Comparison of ENCODE assay signal across 9 cellular contexts in genomic region chr9:131727795-131728545, GRCh38. TPM values are rescaled to one million over a fixed set of nuclear protein-coding genes. Genes with fewer than 3 reads are reported as not detected.
DNase-seq lines count a peak whose midpoint lies in the region; ATAC-seq, FAIRE-seq and TF ChIP-seq lines count a peak whose summit lies in the region.
"Had no signal": no experiment of that assay in that cellular context is flagged by ENCODE, and none has a peak within 500 bp of the region (broad histone marks: within the 10 kb centered on the region; RNA-seq: fewer than 3 reads in every experiment).

No MANE protein-coding gene starts in this region.

- H3K4me3 ChIP-seq in psoas muscle: no peak overlapping the region

- no peaks in the 10 kb centered on the region for H3K36me3 ChIP-seq in KOPT-K1 (ENCODE audit: insufficient read depth, low read length)
- no peaks in the 10 kb centered on the region for H3K36me3 ChIP-seq in psoas muscle (ENCODE audit: insufficient read depth in 1 of 2, low read depth in 1 of 2)

- no peaks in the 10 kb centered on the region for H3K27me3 Mint-ChIP-seq in central memory CD8-positive, alpha-beta T cell

- in situ Hi-C loops in KBM-7 (cut with MboI; ENCODE audit: low pct_unique_long_range_greater_than_20kb, low sequenced_read_pairs): loop anchor here (25.0 kb wide), 2 partner anchors 141 to 341 kb away; partner anchors contain the start of gene PRRC2B

- H3K27ac Mint-ChIP-seq in central memory CD8-positive, alpha-beta T cell (ENCODE audit: low read depth): peak overlapping the region; percentile 84

- H3K27ac ChIP-seq in KOPT-K1 (ENCODE audit: low read depth, low read length, poor library complexity, severe bottlenecking) (peak overlapping the region; percentile 86), psoas muscle (peak overlapping the region; percentile 50)

- no peaks in the 10 kb centered on the region for H3K27me3 ChIP-seq in psoas muscle (ENCODE audit: insufficient read depth in 3 of 3, low read length in 2 of 3)

- peaks cover 77% of the 10 kb centered on the region for H3K4me1 Mint-ChIP-seq in central memory CD8-positive, alpha-beta T cell

- peaks cover 25% of the 10 kb centered on the region for H3K36me3 Mint-ChIP-seq in central memory CD8-positive, alpha-beta T cell (ENCODE audit: insufficient read depth)

- no peaks in the 10 kb centered on the region for H3K9me3 Mint-ChIP-seq in central memory CD8-positive, alpha-beta T cell

- DNase-seq in GM18507 (ENCODE audit: extremely low spot score, insufficient read length, low read depth) (no peak), psoas muscle (no peak), KBM-7 (no peak), HK-2 (ENCODE audit: unreplicated experiment) (no peak)
- DNase-seq in central memory CD8-positive, alpha-beta T cell (ENCODE audit: low spot score in 2 of 2): no peak
- no peak for DNase-seq in activated CD4-positive, alpha-beta T cell treated with anti-CD3 and anti-CD28 coated beads for 48 hours
- DNase-seq: activated CD4-positive, CD25-positive, alpha-beta regulatory T cell had no signal

- no peak for ATAC-seq in central memory CD8-positive, alpha-beta T cell (replicated peaks; ENCODE audit: extremely low read depth, poor library complexity, severe bottlenecking)
- ATAC-seq in psoas muscle (no peak), HG03460 (IDR thresholded peaks at IDR 0.05; ENCODE audit: unreplicated experiment) (no peak)

- 58 to 65% (median 59%) methylated on average over 5 of the region's 5 CpGs for WGBS in psoas muscle, 3 donors

- intact Hi-C loops in psoas muscle (cut with DNase I): no loop called here

- peak overlapping the region; percentile 71 for H3K4me3 Mint-ChIP-seq in central memory CD8-positive, alpha-beta T cell

- H3K4me1 ChIP-seq in psoas muscle: peaks cover 81% of the 10 kb centered on the region

- peak; percentile 92 for FAIRE-seq in GM18507 (lab: Jason Lieb, UNC)

- TF ChIP-seq CTCF in psoas muscle (IDR thresholded peaks at IDR 0.05): no peak

- no peaks in the 10 kb centered on the region for H3K9me3 ChIP-seq in KOPT-K1 (ENCODE audit: insufficient read depth, low read length, poor library complexity, severe bottlenecking)
- H3K9me3 ChIP-seq in psoas muscle: no peaks in the 10 kb centered on the region

RNA-seq across cellular contexts. Expression of gene RAPGEF1, which starts 11.9 kb away (rescaled TPM):
- total RNA-seq in psoas muscle: 100 to 1,000 TPM; 234 to 319 (median 272) TPM
- 100 to 1,000 TPM in 1 of 3 donors, 10 to 100 TPM in 2; 72.3 to 268 (median 93.1) TPM for polyA plus RNA-seq in psoas muscle
